Comparison of ENCODE assay signal across 8 cellular contexts in the genomic region with DNA sequence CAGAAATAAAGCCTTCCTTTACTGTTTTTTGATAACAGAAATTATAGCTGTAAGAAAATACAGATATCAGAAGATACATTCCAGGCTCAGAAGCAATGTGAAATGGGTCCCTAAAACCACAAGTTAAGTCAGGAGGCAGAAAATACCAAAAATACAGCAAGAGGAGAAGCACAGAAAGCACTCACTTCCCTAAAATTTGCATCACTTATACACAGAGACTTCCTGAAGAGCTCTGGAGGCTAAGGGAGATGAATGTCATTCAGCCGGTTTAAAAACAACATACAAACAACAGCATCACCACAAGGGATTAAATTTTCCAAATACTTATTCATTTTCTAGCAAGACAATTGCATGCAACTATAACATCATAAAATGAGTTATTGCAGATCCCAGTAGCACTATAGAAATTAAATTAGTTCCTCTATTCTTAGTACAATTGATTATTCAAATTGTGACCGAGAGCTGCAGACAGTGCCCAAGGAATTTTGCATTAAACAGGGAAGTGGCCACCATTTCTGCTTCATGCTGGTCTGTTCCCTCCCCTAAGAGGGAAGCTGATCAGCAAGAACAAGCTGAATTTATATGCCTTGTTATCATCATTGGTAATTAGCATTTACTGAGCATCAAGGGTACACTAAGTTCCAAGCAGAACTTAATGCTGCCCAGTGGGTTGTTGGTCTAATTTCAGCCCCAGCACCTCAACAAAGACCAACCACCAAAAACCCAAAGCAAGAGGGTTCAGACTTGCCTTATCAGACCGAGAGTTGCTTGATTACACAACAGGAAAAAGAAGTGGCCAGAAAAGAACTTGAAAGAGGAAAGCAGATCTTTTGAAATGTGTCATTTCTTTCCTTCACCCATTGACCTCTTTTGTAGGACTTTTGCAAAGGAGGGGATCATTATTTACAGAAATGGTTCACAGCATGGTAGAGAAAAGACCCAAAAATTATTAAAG.
DNase-seq lines count a peak whose midpoint lies in the region; ATAC-seq and TF ChIP-seq lines count a peak whose summit lies in the region.

No MANE protein-coding gene starts in this region.

- peaks cover 3 to 4% of the 10 kb centered on the region in 2 donors for H3K36me3 Mint-ChIP-seq in CD14-positive monocyte
- no peaks in the 10 kb centered on the region for H3K36me3 Mint-ChIP-seq in activated B cell treated with CpG ODN at 0.5 μM for 24 hours (ENCODE audit: low read depth)
- no peaks in the 10 kb centered on the region for H3K36me3 Mint-ChIP-seq in endodermal cell (ENCODE audit: low read depth)

- H3K27ac ChIP-seq in endodermal cell (ENCODE audit: low read depth, low read length): no peak overlapping the region

- ATAC-seq in GM21360 (IDR thresholded peaks at IDR 0.05; ENCODE audit: unreplicated experiment) (peak; percentile 83), HG03280 (IDR thresholded peaks at IDR 0.05; ENCODE audit: unreplicated experiment) (peak; percentile 55), activated B cell treated with CpG ODN at 0.5 μM for 24 hours (ENCODE audit: low read depth) (no peak), esophagus mucosa (no peak)

- in situ Hi-C loops in G401 (cut with HindIII; ENCODE audit: low sequenced_read_pairs): no loop called here

- CTCF ChIA-PET in activated B cell treated with CpG ODN at 0.5 μM for 24 hours (lab: Charles Lee): no interaction called here

- no peak overlapping the region for H3K9ac ChIP-seq in endodermal cell (ENCODE audit: extremely low read depth, low read length, poor library complexity, severe bottlenecking)

- no peaks in the 10 kb centered on the region for H3K36me3 ChIP-seq in endodermal cell (ENCODE audit: control insufficient read depth, insufficient read depth, low read length)

- H3K9me3 Mint-ChIP-seq in CD14-positive monocyte: peaks cover 8 to 29% (median 15%) of the 10 kb centered on the region in 7 donors
- H3K9me3 Mint-ChIP-seq in activated B cell treated with CpG ODN at 0.5 μM for 24 hours: peaks cover 15% of the 10 kb centered on the region
- H3K9me3 Mint-ChIP-seq in endodermal cell: no peaks in the 10 kb centered on the region

- H3K4me1 Mint-ChIP-seq in CD14-positive monocyte (peaks cover 31% of the 10 kb centered on the region), activated B cell treated with CpG ODN at 0.5 μM for 24 hours (peaks cover 17% of the 10 kb centered on the region), endodermal cell (no peaks in the 10 kb centered on the region)

- POLR2A ChIA-PET in activated B cell treated with CpG ODN at 0.5 μM for 24 hours (lab: Charles Lee): interaction anchor here (0.7 kb wide), 1 partner anchor 140 kb away, joined by 5 read pairs; no protein-coding TSS in a partner anchor

- no peaks in the 10 kb centered on the region for H3K9me3 ChIP-seq in endodermal cell (ENCODE audit: control insufficient read depth, low read length)

- intact Hi-C loops in CD14-positive monocyte (cut with micrococcal nuclease): loop anchor here (5.0 to 10.0 kb wide), 4 partner anchors 49 to 142 kb away; a partner anchor contains a TSS
- intact Hi-C loops in activated B cell treated with CpG ODN at 0.5 μM for 24 hours (cut with micrococcal nuclease): no loop called here

- no peaks in the 10 kb centered on the region for H3K4me1 ChIP-seq in endodermal cell (ENCODE audit: control insufficient read depth, insufficient read depth, low read length)

- H3K27me3 Mint-ChIP-seq in CD14-positive monocyte (ENCODE audit: low read depth in 3 of 3) (no peaks in the 10 kb centered on the region), activated B cell treated with CpG ODN at 0.5 μM for 24 hours (no peaks in the 10 kb centered on the region), endodermal cell (ENCODE audit: insufficient read depth) (no peaks in the 10 kb centered on the region)

- H3K4me3 ChIP-seq in endodermal cell (ENCODE audit: low read length): no peak overlapping the region

- DNase-seq in CD14-positive monocyte (ENCODE audit: low spot score) (no peak), activated B cell treated with CpG ODN at 0.5 μM for 24 hours (no peak), AG20443 (ENCODE audit: low spot score) (no peak), G401 (ENCODE audit: low spot score) (no peak), endodermal cell (no peak)

- H3K4me3 Mint-ChIP-seq in CD14-positive monocyte (peak overlapping the region; percentile 49 to 66), activated B cell treated with CpG ODN at 0.5 μM for 24 hours (peak overlapping the region; percentile 39), endodermal cell (no peak overlapping the region)

- WGBS in endodermal cell (ENCODE audit: insufficient coverage in 1 of 2, insufficient read length in 1 of 2), 2 experiments: 82 to 100% methylated on average over 1 to 3 of the region's 3 CpGs

- H3K27me3 ChIP-seq in endodermal cell (ENCODE audit: control insufficient read depth, insufficient read depth, low read length, poor library complexity, severe bottlenecking): no peaks in the 10 kb centered on the region

- TF ChIP-seq CTCF in CD14-positive monocyte (IDR thresholded peaks at IDR 0.05): no peak
- TF ChIP-seq CTCF in activated B cell treated with CpG ODN at 0.5 μM for 24 hours (IDR thresholded peaks at IDR 0.05): no peak
- TF ChIP-seq CTCF in endodermal cell (conservative IDR thresholded peaks at IDR 0.05): no peak

- peak overlapping the region; percentile 85 to 95 (median 91) for H3K27ac Mint-ChIP-seq in CD14-positive monocyte
- H3K27ac Mint-ChIP-seq in activated B cell treated with CpG ODN at 0.5 μM for 24 hours: peak overlapping the region; percentile 15
- H3K27ac Mint-ChIP-seq in endodermal cell: no peak overlapping the region

Comparison
In these comparisons a context has a peak if more than half of its experiments do, and no peak if none do; other contexts are left out.
1. ATAC-seq: peak in GM21360 (single experiment) and HG03280 (single experiment); none in activated B cell treated with CpG ODN at 0.5 μM for 24 hours (single experiment) and esophagus mucosa (single experiment).